8 cellular contexts compared by ENCODE assay signal in the genomic region with DNA sequence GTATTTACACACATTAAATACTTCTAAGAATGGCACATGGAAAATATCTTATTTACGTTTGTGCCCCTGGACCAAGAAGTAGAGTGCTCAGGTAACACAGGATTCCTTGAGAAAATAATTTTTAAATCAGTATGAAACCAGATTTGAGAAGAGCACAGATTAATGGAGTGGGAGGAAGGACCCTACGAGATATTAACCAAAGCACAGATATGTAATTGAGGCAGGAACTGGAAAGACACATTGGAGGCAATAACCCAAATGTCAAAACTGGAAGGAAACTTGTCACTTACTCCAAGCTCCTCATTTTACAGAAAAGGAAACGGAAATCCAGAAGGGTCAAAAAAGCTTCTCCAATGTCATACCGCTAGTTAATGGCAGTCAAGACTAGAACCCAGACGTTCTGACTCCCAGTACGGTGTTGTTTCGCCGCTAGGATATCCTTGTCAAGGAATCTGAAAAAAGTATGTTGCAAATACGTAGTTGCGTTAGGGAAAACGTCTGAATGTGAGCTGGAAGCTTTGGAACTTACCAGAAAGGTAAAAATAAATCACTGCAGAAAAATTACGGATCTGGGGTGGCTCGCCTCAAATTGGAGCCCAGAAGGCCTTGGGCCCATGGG. TPM values are rescaled to one million over a fixed set of nuclear protein-coding genes. Genes with fewer than 3 reads are reported as not detected.
DNase-seq lines count a peak whose midpoint lies in the region; ATAC-seq and TF ChIP-seq lines count a peak whose summit lies in the region.

No MANE protein-coding gene starts in this region.

- H3K4me1 ChIP-seq in muscle layer of duodenum (ENCODE audit: control insufficient read depth in 1 of 2, insufficient read depth in 2 of 2, low read length in 2 of 2): peaks cover 5 to 10% of the 10 kb centered on the region in 2 donors

- peak overlapping the region; percentile 96 for H3K4me3 Mint-ChIP-seq in CD4-positive, alpha-beta T cell

- no peaks in the 10 kb centered on the region for H3K9me3 ChIP-seq in CD4-positive, alpha-beta T cell (ENCODE audit: control insufficient read depth, low read length)
- H3K9me3 ChIP-seq in MG63: no peaks in the 10 kb centered on the region
- H3K9me3 ChIP-seq in muscle layer of duodenum (ENCODE audit: control insufficient read depth in 1 of 2, low read length in 2 of 2): no peaks in the 10 kb centered on the region

- peaks cover 42% of the 10 kb centered on the region for H3K36me3 Mint-ChIP-seq in CD4-positive, alpha-beta T cell (ENCODE audit: low read depth)

- no peak for TF ChIP-seq CTCF in CD4-positive, alpha-beta T cell (IDR thresholded peaks at IDR 0.05)

- CTCF ChIA-PET in CD4-positive, alpha-beta T cell (lab: Charles Lee): no interaction called here

- H3K36me3 ChIP-seq in MG63 (peaks cover 19% of the 10 kb centered on the region), muscle layer of duodenum (ENCODE audit: control insufficient read depth in 1 of 2, insufficient read depth in 2 of 2, low read length in 2 of 2) (peaks cover 7 to 21% of the 10 kb centered on the region in 2 donors)

- H3K27me3 Mint-ChIP-seq in CD4-positive, alpha-beta T cell: no peaks in the 10 kb centered on the region

- H3K27me3 ChIP-seq in CD4-positive, alpha-beta T cell (ENCODE audit: control insufficient read depth, insufficient read depth, low read length): no peaks in the 10 kb centered on the region
- H3K27me3 ChIP-seq in MG63 (no peaks in the 10 kb centered on the region), muscle layer of duodenum (ENCODE audit: low read depth, low read length) (no peaks in the 10 kb centered on the region)

- ATAC-seq in CD4-positive, alpha-beta T cell (ENCODE audit: poor library complexity): peak; percentile 12
- ATAC-seq in GM19467 (IDR thresholded peaks at IDR 0.05; ENCODE audit: unreplicated experiment) (no peak), HG03565 (IDR thresholded peaks at IDR 0.05; ENCODE audit: unreplicated experiment) (no peak), HG02970 (IDR thresholded peaks at IDR 0.05; ENCODE audit: low FRiP score, unreplicated experiment) (no peak)

- POLR2A ChIA-PET in CD4-positive, alpha-beta T cell (lab: Charles Lee): interaction anchor here (0.9 to 2.1 kb wide), 4 partner anchors 9 to 252 kb away, joined by 4 to 7 read pairs (median 5); partner anchors contain the start of genes CFAP36, CLHC1 and RPS27A

- peak overlapping the region; percentile 93 for H3K4me3 ChIP-seq in MG63
- peak overlapping the region; percentile 81 to 89 for H3K4me3 ChIP-seq in muscle layer of duodenum (ENCODE audit: low read depth in 1 of 2, low read length in 2 of 2)

- no peaks in the 10 kb centered on the region for H3K9me3 Mint-ChIP-seq in CD4-positive, alpha-beta T cell

- intact Hi-C loops in CD4-positive, alpha-beta T cell (cut with DNase I, micrococcal nuclease): loop anchor here (1.0 to 10.0 kb wide), 4 partner anchors 14 to 346 kb away; partner anchors contain the start of genes CCDC88A (in 1 of the 2), CLHC1 (in 1 of the 2), PPP4R3B (in 1 of the 2) and RPS27A (in 1 of the 2)

- peaks cover 19% of the 10 kb centered on the region for H3K4me1 Mint-ChIP-seq in CD4-positive, alpha-beta T cell (ENCODE audit: low read depth)

- peak overlapping the region; percentile 66 for H3K27ac ChIP-seq in CD4-positive, alpha-beta T cell (ENCODE audit: low read depth, low read length)
- peak overlapping the region; percentile 95 for H3K27ac ChIP-seq in muscle layer of duodenum (ENCODE audit: low read length)

- peak overlapping the region; percentile 95 for H3K27ac Mint-ChIP-seq in CD4-positive, alpha-beta T cell

- DNase-seq in CD4-positive, alpha-beta T cell: no peak
- DNase-seq in MG63: no peak
- DNase-seq in cerebellar cortex (ENCODE audit: low spot score): peak; percentile 37
- DNase-seq in SHP77 treated with DMSO at 0.1 percent for 48 hours (lab: John Stamatoyannopoulos, UW): no peak

RNA-seq across cellular contexts. Expression of gene MTIF2, which starts 0.6 kb away (rescaled TPM):
- 10 to 100 TPM; 13.0 to 15.6 TPM for total RNA-seq in CD4-positive, alpha-beta T cell
- 40.6 and 93.7 TPM in 2 replicates for total RNA-seq in MG63 (2014; rRNA removed; shearing (Covaris generic); ENCODE audit: low replicate concordance)

RNA-seq across cellular contexts. Expression of gene RPS27A, which starts 35.9 kb away (rescaled TPM):
- total RNA-seq in CD4-positive, alpha-beta T cell: 1,000 to 10,000 TPM; 2,201 to 2,315 TPM
- total RNA-seq in MG63 (2014; rRNA removed; shearing (Covaris generic); ENCODE audit: low replicate concordance): 1,753 and 2,210 TPM in 2 replicates

RNA-seq across cellular contexts. Expression of gene CLHC1, which starts 36.3 kb away (rescaled TPM):
- 1 to 10 TPM; 4.4 TPM for total RNA-seq in CD4-positive, alpha-beta T cell
- total RNA-seq in MG63 (2014; rRNA removed; shearing (Covaris generic); ENCODE audit: low replicate concordance): 2.3 and 3.2 TPM in 2 replicates
